ENCODE assay signal across 8 cellular contexts in the genomic region with DNA sequence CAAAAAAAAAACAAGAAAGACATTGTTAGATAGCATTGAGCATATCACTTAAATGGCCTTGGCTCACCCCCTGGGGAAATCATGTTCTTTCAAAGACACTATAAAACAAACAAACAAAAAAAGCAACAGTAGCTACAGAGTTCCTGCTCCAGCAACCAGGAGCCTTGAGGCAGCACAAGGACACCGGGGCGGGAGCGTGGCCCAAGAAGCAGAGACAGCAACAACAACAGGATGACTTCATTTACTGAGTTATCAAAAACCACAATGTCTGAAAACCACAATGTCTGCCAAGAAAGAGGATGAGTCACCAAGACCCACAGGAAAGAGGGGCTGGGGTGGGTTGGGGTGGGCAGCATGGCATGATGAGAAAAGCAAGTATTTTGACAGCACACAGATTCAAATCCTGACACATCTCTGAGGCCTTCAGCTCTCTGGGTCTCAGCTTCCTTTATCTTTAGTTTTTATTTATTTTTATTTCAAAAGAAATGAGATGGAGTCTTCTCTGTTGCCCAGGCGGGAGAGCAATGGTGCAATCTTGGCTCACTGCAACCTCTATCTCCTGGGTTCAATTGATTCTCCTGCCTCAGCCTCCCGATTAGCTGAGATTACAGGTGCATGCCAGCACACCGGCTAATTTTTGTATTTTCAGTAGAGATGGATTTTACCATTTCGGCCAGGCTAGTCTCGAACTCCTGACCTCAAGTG. TPM values are rescaled to one million over a fixed set of nuclear protein-coding genes. Genes with fewer than 3 reads are reported as not detected.
DNase-seq lines count a peak whose midpoint lies in the region; ATAC-seq and TF ChIP-seq lines count a peak whose summit lies in the region.

No MANE protein-coding gene starts in this region.

- DNase-seq in Ammon's horn (ENCODE audit: low spot score), result peak; percentile 44
- DNase-seq in NAMALWA (ENCODE audit: low spot score), result peak; percentile 16
- DNase-seq in activated CD4-positive, alpha-beta memory T cell treated with anti-CD3 and anti-CD28 coated beads for 36 hours, result peak; percentile 81
- peak; percentile 84 for DNase-seq in spleen
- no peak for DNase-seq in cerebellum (ENCODE audit: low spot score)

- peak overlapping the region; percentile 96 for H3K27ac Mint-ChIP-seq in activated CD4-positive, alpha-beta memory T cell treated with anti-CD3 and anti-CD28 coated beads for 36 hours

- POLR2A ChIA-PET in activated CD4-positive, alpha-beta memory T cell treated with anti-CD3 and anti-CD28 coated beads for 36 hours (lab: Charles Lee), result interaction anchor here (0.8 to 1.9 kb wide), 5 partner anchors 19 to 90 kb away, joined by 3 to 12 read pairs (median 4); partner anchors contain the start of gene ATP2B4

- no peak for TF ChIP-seq POLR2A in spleen (IDR thresholded peaks at IDR 0.05)

- H3K4me1 Mint-ChIP-seq in activated CD4-positive, alpha-beta memory T cell treated with anti-CD3 and anti-CD28 coated beads for 36 hours (ENCODE audit: low read depth), result peaks cover 50% of the 10 kb centered on the region

- WGBS in spleen, 5 donors, result 51 to 55% (median 52%) methylated on average over 8 of the region's 8 CpGs

- H3K36me3 Mint-ChIP-seq in activated CD4-positive, alpha-beta memory T cell treated with anti-CD3 and anti-CD28 coated beads for 36 hours, result no peaks in the 10 kb centered on the region

- H3K4me3 Mint-ChIP-seq in activated CD4-positive, alpha-beta memory T cell treated with anti-CD3 and anti-CD28 coated beads for 36 hours, result peak overlapping the region; percentile 71

- peak; percentile 34 for ATAC-seq in esophagus mucosa
- no peak for ATAC-seq in HG03108 (IDR thresholded peaks at IDR 0.05; ENCODE audit: unreplicated experiment)
- no peak for ATAC-seq in HG02798 (IDR thresholded peaks at IDR 0.05; ENCODE audit: poor library complexity, unreplicated experiment)

- no peak for TF ChIP-seq CTCF in spleen (IDR thresholded peaks at IDR 0.05 in 8 of 11, conservative IDR thresholded peaks at IDR 0.05 in 3 of 11)

- intact Hi-C loops in activated CD4-positive, alpha-beta memory T cell treated with anti-CD3 and anti-CD28 coated beads for 36 hours (cut with micrococcal nuclease), result loop anchor here (1.0 to 5.0 kb wide), 5 partner anchors 14 to 285 kb away; partner anchors contain the start of gene ATP2B4
- intact Hi-C loops in spleen (cut with DNase I; ENCODE audit: low total_unique reads), result no loop called here

- H3K9me3 ChIP-seq in spleen, result no peaks in the 10 kb centered on the region

- H3K4me1 ChIP-seq in spleen, result peaks cover 5 to 34% (median 18%) of the 10 kb centered on the region in 6 donors

- H3K27me3 ChIP-seq in spleen (replicated peaks in 1 of 7), result no peaks in the 10 kb centered on the region

- H3K9me3 Mint-ChIP-seq in activated CD4-positive, alpha-beta memory T cell treated with anti-CD3 and anti-CD28 coated beads for 36 hours, result no peaks in the 10 kb centered on the region

- no peaks in the 10 kb centered on the region for H3K27me3 Mint-ChIP-seq in activated CD4-positive, alpha-beta memory T cell treated with anti-CD3 and anti-CD28 coated beads for 36 hours

- no peaks in the 10 kb centered on the region for H3K36me3 ChIP-seq in spleen

- H3K27ac ChIP-seq in spleen, result peak overlapping the region in 6 of 8 donors; percentile 43 to 74 (median 68)

- CTCF ChIA-PET in activated CD4-positive, alpha-beta memory T cell treated with anti-CD3 and anti-CD28 coated beads for 36 hours (lab: Charles Lee), result interaction anchor here (0.6 to 2.4 kb wide), 10 partner anchors 11 to 103 kb away, joined by 3 to 19 read pairs (median 4); partner anchors contain the start of gene ATP2B4

- H3K4me3 ChIP-seq in spleen, result peak overlapping the region in 1 of 8 donors; percentile 15

RNA-seq across cellular contexts. Expression of gene ATP2B4, which starts 19.3 kb away (rescaled TPM):
- total RNA-seq in activated CD4-positive, alpha-beta memory T cell treated with anti-CD3 and anti-CD28 coated beads for 36 hours, result 10 to 100 TPM; 48.1 to 52.7 TPM
- total RNA-seq in esophagus mucosa (28.3 TPM), spleen (10 to 100 TPM; 34.5 to 78.5 (median 55.2) TPM), cerebellum (53.0 TPM)
- polyA plus RNA-seq in spleen, result 1 to 10 TPM; 6.2 to 8.6 (median 6.7) TPM
